Comparison of ENCODE assay signal across 7 cellular contexts in genomic region chr20:4973330-4974097, GRCh38. TPM values are rescaled to one million over a fixed set of nuclear protein-coding genes. Genes with fewer than 3 reads are reported as not detected.
A peak's percentile ranks its signal among the peaks of the same experiment; 100 is the strongest.
DNase-seq lines count a peak whose midpoint lies in the region; ATAC-seq and TF ChIP-seq lines count a peak whose summit lies in the region.

No MANE protein-coding gene starts in this region.

- H3K27me3 ChIP-seq in left lung: no peaks in the 10 kb centered on the region

- peak overlapping the region; percentile 3 to 8 for H3K4me3 ChIP-seq in left lung

- ATAC-seq in GM18867 (IDR thresholded peaks at IDR 0.05; ENCODE audit: unreplicated experiment) (peak; percentile 82), HG02885 (IDR thresholded peaks at IDR 0.05; ENCODE audit: poor library complexity, unreplicated experiment) (peak; percentile 90), left lung (peak; percentile 84)

- H3K4me1 ChIP-seq in left lung: peaks cover 11 to 29% of the 10 kb centered on the region in 2 donors

- H3K9me3 ChIP-seq in left lung: no peaks in the 10 kb centered on the region

- H3K36me3 ChIP-seq in left lung: peaks cover 0 to 18% of the 10 kb centered on the region in 2 donors

- TF ChIP-seq CTCF in left lung (IDR thresholded peaks at IDR 0.05): no peak

- intact Hi-C loops in left lung (cut with DNase I): no loop called here

- peak; percentile 93 for DNase-seq in OCI-M1 (lab: John Stamatoyannopoulos, UW)
- peak; percentile 72 for DNase-seq in astrocyte of the hippocampus (ENCODE audit: low read depth, low spot score)
- DNase-seq in left lung: peak in 1 of 2 donors; percentile 69
- DNase-seq in stimulated activated CD8-positive, alpha-beta memory T cell treated with anti-CD3 and anti-CD28 coated beads, Interleukin-7, amount 100 ng/mL, for 48 hours (ENCODE audit: extremely low read depth in 1 of 2, low read depth in 1 of 2): peak; percentile 31 to 35
- DNase-seq in NCI-H526 (lab: John Stamatoyannopoulos, UW): no peak

- H3K27ac ChIP-seq in left lung: peak overlapping the region; percentile 77 to 80

RNA-seq across cellular contexts. Expression of gene SLC23A2, which starts 27.8 kb away (rescaled TPM):
- total RNA-seq in left lung: 10 to 100 TPM; 15.8 to 27.1 TPM

Comparison
In these comparisons a context has a peak if more than half of its experiments do, and no peak if none do; other contexts are left out.
1. DNase-seq: peak in OCI-M1 (single experiment), astrocyte of the hippocampus (single experiment) and stimulated activated CD8-positive, alpha-beta memory T cell treated with anti-CD3 and anti-CD28 coated beads, Interleukin-7, amount 100 ng/mL, for 48 hours (2 of 2); none in NCI-H526 (0 of 2).
2. Peak in every context shown above with its lines, with median percentiles within 50 percentile points of each other: ATAC-seq.